ENCODE assay signal across 8 cellular contexts in genomic region chr11:73154178-73154577, GRCh38. TPM values are rescaled to one million over a fixed set of nuclear protein-coding genes. Genes with fewer than 3 reads are reported as not detected.
DNase-seq lines count a peak whose midpoint lies in the region; ATAC-seq and TF ChIP-seq lines count a peak whose summit lies in the region.

No MANE protein-coding gene starts in this region.

- peak overlapping the region; percentile 84 for H3K27ac Mint-ChIP-seq in central memory CD8-positive, alpha-beta T cell (ENCODE audit: low read depth)

- H3K4me1 ChIP-seq in tibial artery, result peaks cover 0 to 62% (median 41%) of the 10 kb centered on the region in 4 donors

- intact Hi-C loops in tibial artery (cut with DNase I; ENCODE audit: low total_unique reads), result no loop called here

- no peaks in the 10 kb centered on the region for H3K9me3 ChIP-seq in tibial artery

- H3K27me3 ChIP-seq in tibial artery, result no peaks in the 10 kb centered on the region

- H3K27me3 Mint-ChIP-seq in central memory CD8-positive, alpha-beta T cell, result no peaks in the 10 kb centered on the region

- H3K36me3 Mint-ChIP-seq in central memory CD8-positive, alpha-beta T cell (ENCODE audit: insufficient read depth), result no peaks in the 10 kb centered on the region

- ATAC-seq in GM18519 (IDR thresholded peaks at IDR 0.05; ENCODE audit: low FRiP score, unreplicated experiment) (peak; percentile 35), GM21786 (IDR thresholded peaks at IDR 0.05; ENCODE audit: unreplicated experiment) (peak; percentile 37)
- peak; percentile 67 for ATAC-seq in central memory CD8-positive, alpha-beta T cell (replicated peaks; ENCODE audit: extremely low read depth, poor library complexity, severe bottlenecking)

- H3K36me3 ChIP-seq in tibial artery, result no peaks in the 10 kb centered on the region

- peak; percentile 100 for DNase-seq in MV-4-11 (lab: John Stamatoyannopoulos, UW)
- DNase-seq in central memory CD8-positive, alpha-beta T cell (ENCODE audit: low spot score in 2 of 2), result peak in 1 of 2 donors; percentile 13
- DNase-seq in tibial artery, result peak; percentile 36 to 58
- DNase-seq in H4 (ENCODE audit: low spot score), result no peak
- DNase-seq in RKO (ENCODE audit: low spot score), result no peak
- DNase-seq in T1000 (lab: John Stamatoyannopoulos, UW), result no peak

- H3K4me1 Mint-ChIP-seq in central memory CD8-positive, alpha-beta T cell, result peaks cover 53% of the 10 kb centered on the region

- no peak for TF ChIP-seq CTCF in tibial artery (IDR thresholded peaks at IDR 0.05)

- H3K9me3 Mint-ChIP-seq in central memory CD8-positive, alpha-beta T cell, result no peaks in the 10 kb centered on the region

- H3K27ac ChIP-seq in tibial artery, result no peak overlapping the region

- no peak overlapping the region for H3K4me3 ChIP-seq in tibial artery

- H3K4me3 Mint-ChIP-seq in central memory CD8-positive, alpha-beta T cell, result peak overlapping the region; percentile 73

RNA-seq across cellular contexts. Expression of gene FCHSD2, which starts 12.1 kb away (rescaled TPM):
- total RNA-seq in H4 (2014; rRNA removed; shearing (Covaris generic)), result 3.7 and 5.0 TPM in 2 replicates

Comparison
In these comparisons a context has a peak if more than half of its experiments do, and no peak if none do; other contexts are left out.
1. DNase-seq: peak in MV-4-11 (single experiment) and tibial artery (2 of 2); none in H4 (single experiment), RKO (single experiment) and T1000 (single experiment).
2. Peak in every context shown above with its lines, with median percentiles within 50 percentile points of each other: ATAC-seq.